ENCODE assay signal across 1 cellular context in genomic region chr19:47225746-47226425, GRCh38.
TF ChIP-seq lines count a peak whose summit lies in the region.

No MANE protein-coding gene starts in this region.

TF ChIP-seq in K562, 482 proteins besides CTCF, POLR2A, EP300 and RAD21 (continued from another document and continues in another):
- TF ChIP-seq AFF1 (IDR thresholded peaks at IDR 0.05; ENCODE audit: low read depth in 1 of 2, partially characterized antibody in 2 of 2) (no peak), STAT5A (IDR thresholded peaks at IDR 0.05; ENCODE audit: borderline replicate concordance, low read length) (no peak; the same call in 1 of the 2 replicates), ZNF140 (CRISPR knock-in tag; IDR thresholded peaks at IDR 0.05) (no peak), GTF2E2 (tag; IDR thresholded peaks at IDR 0.05) (peak; percentile 92), HBP1 (CRISPR knock-in tag; IDR thresholded peaks at IDR 0.05) (no peak), ZBTB17 (CRISPR knock-in tag; IDR thresholded peaks at IDR 0.05) (peak; percentile 76; the same call in 1 of the 2 replicates), GATAD2A (IDR thresholded peaks at IDR 0.05) (no peak), ZNF655 (CRISPR knock-in tag; IDR thresholded peaks at IDR 0.05) (no peak), ETS2 (tag; IDR thresholded peaks at IDR 0.05; ENCODE audit: borderline replicate concordance, poor library complexity, severe bottlenecking) (no peak), ZC3H8 (IDR thresholded peaks at IDR 0.05) (no peak), ETV6 (IDR thresholded peaks at IDR 0.05; ENCODE audit: borderline replicate concordance in 1 of 2, low read depth in 2 of 2, low read length in 1 of 2) (no peak; a peak in 1 of 4 replicates), ETV6 (CRISPR knock-in tag; IDR thresholded peaks at IDR 0.05; ENCODE audit: borderline replicate concordance) (no peak), ZNF398 (CRISPR knock-in tag; IDR thresholded peaks at IDR 0.05) (no peak), ZFP36 (IDR thresholded peaks at IDR 0.05; ENCODE audit: low read depth, low read length, partially characterized antibody) (no peak), GTF2F1 (IDR thresholded peaks at IDR 0.05; ENCODE audit: low read depth, low read length) (peak; percentile 93), CBFA2T2 (conservative IDR thresholded peaks at IDR 0.05) (no peak), RB1 (IDR thresholded peaks at IDR 0.05; ENCODE audit: low read depth) (peak; percentile 90; the same call in 1 of the 2 replicates), SOX6 (IDR thresholded peaks at IDR 0.05) (no peak), CREM (IDR thresholded peaks at IDR 0.05; ENCODE audit: low read depth) (peak; percentile 61), MNT (conservative IDR thresholded peaks at IDR 0.05) (no peak), ZBED1 (IDR thresholded peaks at IDR 0.05) (peak; percentile 55; the same call in 1 of the 2 replicates), HMGN3 (IDR thresholded peaks at IDR 0.05; ENCODE audit: borderline replicate concordance, extremely low read depth, insufficient read length, low read depth, low read length) (peak; percentile 97), MCM2 (IDR thresholded peaks at IDR 0.05; ENCODE audit: low read depth) (no peak), CAMTA2 (CRISPR knock-in tag; conservative IDR thresholded peaks at IDR 0.05) (peak; percentile 93; the same call in 1 of the 2 replicates), XRCC4 (IDR thresholded peaks at IDR 0.05; ENCODE audit: extremely low read depth, insufficient read depth, insufficient read length) (no peak), ZBTB34 (CRISPR knock-in tag; IDR thresholded peaks at IDR 0.05) (0 out of 2 replicates have a peak, but pooled peaks have one; percentile 32), CHCHD3 (CRISPR knock-in tag; IDR thresholded peaks at IDR 0.05) (peak; percentile 91; the same call in 1 of the 2 replicates), ZNF668 (CRISPR knock-in tag; IDR thresholded peaks at IDR 0.05) (no peak), RCOR1 (IDR thresholded peaks at IDR 0.05; ENCODE audit: borderline replicate concordance in 1 of 2, low read depth in 2 of 2, low read length in 2 of 2) (peak in 1 of 2 experiments; percentile 6; a peak in 1 of 4 replicates), SRSF7 (optimal IDR thresholded peaks at IDR 0.05; ENCODE audit: low read depth, low read length) (no peak), TBL1XR1 (IDR thresholded peaks at IDR 0.05; ENCODE audit: low read length in 2 of 2) (peak in 1 of 2 experiments; percentile 70; a peak in 2 of 4 replicates), HNRNPL (IDR thresholded peaks at IDR 0.05; ENCODE audit: low read depth, low read length) (peak; percentile 99), THRB (CRISPR knock-in tag; conservative IDR thresholded peaks at IDR 0.05) (no peak), ZNF589 (CRISPR knock-in tag; IDR thresholded peaks at IDR 0.05; ENCODE audit: low read depth) (peak; percentile 70), ELF1 (tag; IDR thresholded peaks at IDR 0.05) (no peak), SRSF1 (IDR thresholded peaks at IDR 0.05; ENCODE audit: low read depth, low read length) (no peak), ZNF444 (CRISPR knock-in tag; IDR thresholded peaks at IDR 0.05) (no peak), PHB (CRISPR knock-in tag; IDR thresholded peaks at IDR 0.05) (peak; percentile 37; the same call in 1 of the 2 replicates), GTF2B (IDR thresholded peaks at IDR 0.05; ENCODE audit: extremely low read depth, insufficient read length) (peak; percentile 63), JUNB (CRISPR knock-in tag; conservative IDR thresholded peaks at IDR 0.05) (0 out of 2 replicates have a peak, but pooled peaks have one; percentile 12), BDP1 (IDR thresholded peaks at IDR 0.05; ENCODE audit: insufficient read depth, insufficient read length) (no peak), RBFOX2 (IDR thresholded peaks at IDR 0.05; ENCODE audit: low read depth, low read length) (no peak), ILF3 (IDR thresholded peaks at IDR 0.05; ENCODE audit: borderline replicate concordance) (peak; percentile 97; the same call in 1 of the 2 replicates), CLOCK (CRISPR knock-in tag; IDR thresholded peaks at IDR 0.05; ENCODE audit: borderline replicate concordance) (no peak), NELFE (IDR thresholded peaks at IDR 0.05; ENCODE audit: insufficient read depth, insufficient read length) (no peak), CTCFL (IDR thresholded peaks at IDR 0.05; ENCODE audit: borderline replicate concordance, insufficient read depth, low read depth, low read length, poor library complexity, severe bottlenecking) (peak; percentile 92)
